ENCODE assay signal across 1 cellular context in genomic region chr1:44327679-44328491, GRCh38.
TF ChIP-seq lines count a peak whose summit lies in the region.

No MANE protein-coding gene starts in this region.

TF ChIP-seq in HEK293, 187 proteins besides CTCF, POLR2A, EP300 and RAD21 (continued from another document and continues in another):
- TF ChIP-seq ZBTB10 (tag by site-specific recombination; IDR thresholded peaks at IDR 0.05) (no peak), RBAK (tag by site-specific recombination; IDR thresholded peaks at IDR 0.05) (no peak), ZNF76 (tag by site-specific recombination; IDR thresholded peaks at IDR 0.05; ENCODE audit: borderline replicate concordance, low read depth) (peak; percentile 47; the same call in 1 of the 2 replicates), TRIM28 (IDR thresholded peaks at IDR 0.05; ENCODE audit: borderline replicate concordance, low read length) (peak; percentile 77), KLF16 (tag by site-specific recombination; IDR thresholded peaks at IDR 0.05) (peak; percentile 88), ZFP69B (tag by site-specific recombination; IDR thresholded peaks at IDR 0.05) (peak; percentile 67; the same call in 1 of the 2 replicates), ZSCAN23 (tag by site-specific recombination; IDR thresholded peaks at IDR 0.05) (0 out of 2 replicates have a peak, but pooled peaks have one; percentile 33), ZNF132 (tag by site-specific recombination; IDR thresholded peaks at IDR 0.05; ENCODE audit: borderline replicate concordance) (no peak), SCRT2 (tag by site-specific recombination; IDR thresholded peaks at IDR 0.05) (peak; percentile 97), PRDM10 (tag by site-specific recombination; IDR thresholded peaks at IDR 0.05) (peak; percentile 72), MZF1 (tag by site-specific recombination; IDR thresholded peaks at IDR 0.05; ENCODE audit: borderline replicate concordance) (peak; percentile 95), ZNF792 (tag by site-specific recombination; IDR thresholded peaks at IDR 0.05) (peak; percentile 98), ZNF658 (tag by site-specific recombination; IDR thresholded peaks at IDR 0.05) (no peak), OVOL3 (tag by site-specific recombination; IDR thresholded peaks at IDR 0.05) (no peak), ZNF175 (tag by site-specific recombination; IDR thresholded peaks at IDR 0.05) (no peak), ZNF302 (tag by site-specific recombination; IDR thresholded peaks at IDR 0.05; ENCODE audit: low read depth) (no peak), SP3 (tag by site-specific recombination; IDR thresholded peaks at IDR 0.05) (no peak), ZNF704 (tag by site-specific recombination; IDR thresholded peaks at IDR 0.05) (no peak), GLIS2 (tag by site-specific recombination; IDR thresholded peaks at IDR 0.05) (peak; percentile 75), ZNF596 (tag by site-specific recombination; IDR thresholded peaks at IDR 0.05) (no peak; the same call in 1 of the 2 replicates), ZNF629 (tag by site-specific recombination; IDR thresholded peaks at IDR 0.05) (peak; percentile 93), ZNF701 (tag by site-specific recombination; IDR thresholded peaks at IDR 0.05) (no peak), ZNF26 (tag by site-specific recombination; IDR thresholded peaks at IDR 0.05) (no peak), ZNF10 (tag by site-specific recombination; IDR thresholded peaks at IDR 0.05) (no peak), PRDM1 (tag by site-specific recombination; IDR thresholded peaks at IDR 0.05) (no peak), FEZF1 (tag by site-specific recombination; IDR thresholded peaks at IDR 0.05) (peak; percentile 83), ZNF324 (tag by site-specific recombination; IDR thresholded peaks at IDR 0.05) (peak; percentile 86; the same call in 1 of the 2 replicates), ZNF133 (tag by site-specific recombination; IDR thresholded peaks at IDR 0.05) (no peak), YY2 (tag by site-specific recombination; IDR thresholded peaks at IDR 0.05) (peak; percentile 34; the same call in 1 of the 2 replicates), ZNF223 (tag by site-specific recombination; IDR thresholded peaks at IDR 0.05) (no peak), ZNF777 (tag by site-specific recombination; IDR thresholded peaks at IDR 0.05; ENCODE audit: borderline replicate concordance) (no peak), ZNF610 (tag by site-specific recombination; IDR thresholded peaks at IDR 0.05; ENCODE audit: borderline replicate concordance) (no peak), ZNF266 (tag by site-specific recombination; IDR thresholded peaks at IDR 0.05; ENCODE audit: low read depth) (no peak), ZBTB49 (tag by site-specific recombination; IDR thresholded peaks at IDR 0.05; ENCODE audit: low read depth) (no peak), ZNF518A (tag by site-specific recombination; conservative IDR thresholded peaks at IDR 0.05; ENCODE audit: low read depth) (no peak; the same call in 1 of the 2 replicates), ZNF248 (tag by site-specific recombination; IDR thresholded peaks at IDR 0.05) (no peak), ZNF426 (tag by site-specific recombination; IDR thresholded peaks at IDR 0.05) (no peak), ZBTB6 (tag by site-specific recombination; IDR thresholded peaks at IDR 0.05) (no peak)
- TF ChIP-seq, protein P1, sequence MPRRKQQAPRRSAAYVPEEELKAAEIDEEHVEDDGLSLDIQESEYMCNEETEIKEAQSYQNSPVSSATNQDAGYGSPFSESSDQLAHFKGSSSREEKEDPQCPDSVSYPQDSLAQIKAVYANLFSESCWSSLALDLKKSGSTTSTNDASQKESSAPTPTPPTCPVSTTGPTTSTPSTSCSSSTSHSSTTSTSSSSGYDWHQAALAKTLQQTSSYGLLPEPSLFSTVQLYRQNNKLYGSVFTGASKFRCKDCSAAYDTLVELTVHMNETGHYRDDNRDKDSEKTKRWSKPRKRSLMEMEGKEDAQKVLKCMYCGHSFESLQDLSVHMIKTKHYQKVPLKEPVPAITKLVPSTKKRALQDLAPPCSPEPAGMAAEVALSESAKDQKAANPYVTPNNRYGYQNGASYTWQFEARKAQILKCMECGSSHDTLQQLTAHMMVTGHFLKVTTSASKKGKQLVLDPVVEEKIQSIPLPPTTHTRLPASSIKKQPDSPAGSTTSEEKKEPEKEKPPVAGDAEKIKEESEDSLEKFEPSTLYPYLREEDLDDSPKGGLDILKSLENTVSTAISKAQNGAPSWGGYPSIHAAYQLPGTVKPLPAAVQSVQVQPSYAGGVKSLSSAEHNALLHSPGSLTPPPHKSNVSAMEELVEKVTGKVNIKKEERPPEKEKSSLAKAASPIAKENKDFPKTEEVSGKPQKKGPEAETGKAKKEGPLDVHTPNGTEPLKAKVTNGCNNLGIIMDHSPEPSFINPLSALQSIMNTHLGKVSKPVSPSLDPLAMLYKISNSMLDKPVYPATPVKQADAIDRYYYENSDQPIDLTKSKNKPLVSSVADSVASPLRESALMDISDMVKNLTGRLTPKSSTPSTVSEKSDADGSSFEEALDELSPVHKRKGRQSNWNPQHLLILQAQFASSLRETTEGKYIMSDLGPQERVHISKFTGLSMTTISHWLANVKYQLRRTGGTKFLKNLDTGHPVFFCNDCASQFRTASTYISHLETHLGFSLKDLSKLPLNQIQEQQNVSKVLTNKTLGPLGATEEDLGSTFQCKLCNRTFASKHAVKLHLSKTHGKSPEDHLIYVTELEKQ (tag by site-specific recombination; IDR thresholded peaks at IDR 0.05; ENCODE audit: borderline replicate concordance), result peak; percentile 86
